13 cellular contexts compared by ENCODE assay signal in genomic region chr14:105146976-105147700, GRCh38.
"Had no signal": no experiment of that assay in that cellular context is flagged by ENCODE, and none has a peak within 500 bp of the region (broad histone marks: within the 10 kb centered on the region; RNA-seq: fewer than 3 reads in every experiment).

No MANE protein-coding gene starts in this region.

- H3K27ac ChIP-seq: stomach, thoracic aorta, VCaP had no signal

- H3K9me3 ChIP-seq: stomach, thoracic aorta had no signal

- H3K4me3 ChIP-seq: stomach, thoracic aorta had no signal

- H3K4me1 ChIP-seq: stomach had no signal

- H3K27me3 ChIP-seq: stomach had no signal

- DNase-seq: activated CD4-positive, alpha-beta T cell treated with anti-CD3 and anti-CD28 coated beads for 4 hours; activated CD8-positive, alpha-beta T cell treated with anti-CD3 and anti-CD28 coated beads for 36 hours; activated gamma-delta T cell treated with Interleukin-2 at 50 U/mL for 16 hours; activated T-cell treated with anti-CD3 and anti-CD28 coated beads, Interleukin-2, amount 50 U/mL, for 48 hours; cortex of kidney; effector CD4-positive, alpha-beta T cell; foreskin fibroblast; mammary epithelial cell; naive B cell; small intestine; stomach had no signal

- H3K36me3 ChIP-seq: thoracic aorta had no signal
